ENCODE assay signal across 1 cellular context in the genomic region with DNA sequence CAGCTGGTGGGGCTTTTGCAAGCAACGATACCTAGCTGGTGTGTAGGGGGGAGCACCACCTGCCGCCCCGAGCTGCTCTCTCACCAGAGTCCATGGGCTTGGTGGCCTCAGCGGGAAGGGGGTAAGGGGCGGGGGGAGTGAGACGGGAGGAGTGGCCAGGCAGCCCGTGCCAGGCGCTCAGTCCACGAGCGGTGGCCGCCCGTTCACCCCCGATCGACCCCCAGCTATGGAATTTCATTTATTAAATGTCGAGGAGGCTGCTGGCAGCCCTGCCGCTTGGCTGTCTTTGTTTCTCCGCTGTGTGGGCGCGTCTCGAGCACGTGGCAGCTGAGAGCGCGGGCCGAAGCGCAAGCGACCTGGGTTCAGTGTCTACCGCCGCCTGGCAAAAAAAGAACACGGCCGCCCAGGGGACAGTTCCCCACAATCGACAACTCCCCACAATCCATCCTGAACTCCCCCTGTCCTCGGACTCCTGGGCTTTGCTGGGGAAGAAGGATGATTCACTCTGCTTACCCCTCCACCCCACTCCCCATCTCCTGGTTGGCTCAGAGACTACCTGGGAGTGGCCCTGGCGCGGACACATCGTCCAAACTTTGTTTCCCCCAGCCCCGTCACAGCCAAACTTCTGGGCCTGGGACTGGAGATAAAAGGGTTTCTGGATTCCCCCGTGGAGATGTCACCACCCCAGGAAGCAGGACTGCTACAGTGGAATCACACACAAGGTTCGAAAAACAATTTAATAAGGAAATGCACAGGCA.
TF ChIP-seq lines count a peak whose summit lies in the region.

No MANE protein-coding gene starts in this region.

TF ChIP-seq in HepG2, 621 proteins besides CTCF, POLR2A, EP300 and RAD21 (continued from another document and continues in another):
- TF ChIP-seq, protein P1, sequence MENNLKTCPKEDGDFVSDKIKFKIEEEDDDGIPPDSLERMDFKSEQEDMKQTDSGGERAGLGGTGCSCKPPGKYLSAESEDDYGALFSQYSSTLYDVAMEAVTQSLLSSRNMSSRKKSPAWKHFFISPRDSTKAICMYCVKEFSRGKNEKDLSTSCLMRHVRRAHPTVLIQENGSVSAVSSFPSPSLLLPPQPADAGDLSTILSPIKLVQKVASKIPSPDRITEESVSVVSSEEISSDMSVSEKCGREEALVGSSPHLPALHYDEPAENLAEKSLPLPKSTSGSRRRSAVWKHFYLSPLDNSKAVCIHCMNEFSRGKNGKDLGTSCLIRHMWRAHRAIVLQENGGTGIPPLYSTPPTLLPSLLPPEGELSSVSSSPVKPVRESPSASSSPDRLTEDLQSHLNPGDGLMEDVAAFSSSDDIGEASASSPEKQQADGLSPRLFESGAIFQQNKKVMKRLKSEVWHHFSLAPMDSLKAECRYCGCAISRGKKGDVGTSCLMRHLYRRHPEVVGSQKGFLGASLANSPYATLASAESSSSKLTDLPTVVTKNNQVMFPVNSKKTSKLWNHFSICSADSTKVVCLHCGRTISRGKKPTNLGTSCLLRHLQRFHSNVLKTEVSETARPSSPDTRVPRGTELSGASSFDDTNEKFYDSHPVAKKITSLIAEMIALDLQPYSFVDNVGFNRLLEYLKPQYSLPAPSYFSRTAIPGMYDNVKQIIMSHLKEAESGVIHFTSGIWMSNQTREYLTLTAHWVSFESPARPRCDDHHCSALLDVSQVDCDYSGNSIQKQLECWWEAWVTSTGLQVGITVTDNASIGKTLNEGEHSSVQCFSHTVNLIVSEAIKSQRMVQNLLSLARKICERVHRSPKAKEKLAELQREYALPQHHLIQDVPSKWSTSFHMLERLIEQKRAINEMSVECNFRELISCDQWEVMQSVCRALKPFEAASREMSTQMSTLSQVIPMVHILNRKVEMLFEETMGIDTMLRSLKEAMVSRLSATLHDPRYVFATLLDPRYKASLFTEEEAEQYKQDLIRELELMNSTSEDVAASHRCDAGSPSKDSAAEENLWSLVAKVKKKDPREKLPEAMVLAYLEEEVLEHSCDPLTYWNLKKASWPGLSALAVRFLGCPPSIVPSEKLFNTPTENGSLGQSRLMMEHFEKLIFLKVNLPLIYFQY (CRISPR knock-in tag; IDR thresholded peaks at IDR 0.05; ENCODE audit: borderline replicate concordance) = peak; percentile 32; the same call in 1 of the 2 replicates
- no peak for TF ChIP-seq PLRG1 (conservative IDR thresholded peaks at IDR 0.05)
- TF ChIP-seq, protein P2, sequence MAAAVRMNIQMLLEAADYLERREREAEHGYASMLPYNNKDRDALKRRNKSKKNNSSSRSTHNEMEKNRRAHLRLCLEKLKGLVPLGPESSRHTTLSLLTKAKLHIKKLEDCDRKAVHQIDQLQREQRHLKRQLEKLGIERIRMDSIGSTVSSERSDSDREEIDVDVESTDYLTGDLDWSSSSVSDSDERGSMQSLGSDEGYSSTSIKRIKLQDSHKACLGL (CRISPR knock-in tag; IDR thresholded peaks at IDR 0.05) = 0 out of 2 replicates have a peak, but pooled peaks have one; percentile 4
- 0 out of 2 replicates have a peak, but pooled peaks have one; percentile 46 for TF ChIP-seq ZNF709 (CRISPR knock-in tag; IDR thresholded peaks at IDR 0.05)
- TF ChIP-seq ZNF367 (CRISPR knock-in tag; IDR thresholded peaks at IDR 0.05; ENCODE audit: borderline replicate concordance) = no peak
- peak; percentile 58; the same call in 1 of the 2 replicates for TF ChIP-seq ZNF510 (CRISPR knock-in tag; IDR thresholded peaks at IDR 0.05; ENCODE audit: low read depth)
- 0 out of 2 replicates have a peak, but pooled peaks have one; percentile 29 for TF ChIP-seq ZMAT3 (CRISPR knock-in tag; conservative IDR thresholded peaks at IDR 0.05)
- 0 out of 2 replicates have a peak, but pooled peaks have one; percentile 8 for TF ChIP-seq ZNF749 (CRISPR knock-in tag; IDR thresholded peaks at IDR 0.05; ENCODE audit: borderline replicate concordance)
- TF ChIP-seq ZNF441 (CRISPR knock-in tag; IDR thresholded peaks at IDR 0.05; ENCODE audit: borderline replicate concordance) = 0 out of 2 replicates have a peak, but pooled peaks have one; percentile 31
- TF ChIP-seq, protein P3, sequence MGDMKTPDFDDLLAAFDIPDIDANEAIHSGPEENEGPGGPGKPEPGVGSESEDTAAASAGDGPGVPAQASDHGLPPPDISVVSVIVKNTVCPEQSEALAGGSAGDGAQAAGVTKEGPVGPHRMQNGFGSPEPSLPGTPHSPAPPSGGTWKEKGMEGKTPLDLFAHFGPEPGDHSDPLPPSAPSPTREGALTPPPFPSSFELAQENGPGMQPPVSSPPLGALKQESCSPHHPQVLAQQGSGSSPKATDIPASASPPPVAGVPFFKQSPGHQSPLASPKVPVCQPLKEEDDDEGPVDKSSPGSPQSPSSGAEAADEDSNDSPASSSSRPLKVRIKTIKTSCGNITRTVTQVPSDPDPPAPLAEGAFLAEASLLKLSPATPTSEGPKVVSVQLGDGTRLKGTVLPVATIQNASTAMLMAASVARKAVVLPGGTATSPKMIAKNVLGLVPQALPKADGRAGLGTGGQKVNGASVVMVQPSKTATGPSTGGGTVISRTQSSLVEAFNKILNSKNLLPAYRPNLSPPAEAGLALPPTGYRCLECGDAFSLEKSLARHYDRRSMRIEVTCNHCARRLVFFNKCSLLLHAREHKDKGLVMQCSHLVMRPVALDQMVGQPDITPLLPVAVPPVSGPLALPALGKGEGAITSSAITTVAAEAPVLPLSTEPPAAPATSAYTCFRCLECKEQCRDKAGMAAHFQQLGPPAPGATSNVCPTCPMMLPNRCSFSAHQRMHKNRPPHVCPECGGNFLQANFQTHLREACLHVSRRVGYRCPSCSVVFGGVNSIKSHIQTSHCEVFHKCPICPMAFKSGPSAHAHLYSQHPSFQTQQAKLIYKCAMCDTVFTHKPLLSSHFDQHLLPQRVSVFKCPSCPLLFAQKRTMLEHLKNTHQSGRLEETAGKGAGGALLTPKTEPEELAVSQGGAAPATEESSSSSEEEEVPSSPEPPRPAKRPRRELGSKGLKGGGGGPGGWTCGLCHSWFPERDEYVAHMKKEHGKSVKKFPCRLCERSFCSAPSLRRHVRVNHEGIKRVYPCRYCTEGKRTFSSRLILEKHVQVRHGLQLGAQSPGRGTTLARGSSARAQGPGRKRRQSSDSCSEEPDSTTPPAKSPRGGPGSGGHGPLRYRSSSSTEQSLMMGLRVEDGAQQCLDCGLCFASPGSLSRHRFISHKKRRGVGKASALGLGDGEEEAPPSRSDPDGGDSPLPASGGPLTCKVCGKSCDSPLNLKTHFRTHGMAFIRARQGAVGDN (CRISPR knock-in tag; IDR thresholded peaks at IDR 0.05) = peak; percentile 85
- TF ChIP-seq ERF (CRISPR knock-in tag; IDR thresholded peaks at IDR 0.05) = peak; percentile 43
- TF ChIP-seq, protein P4, sequence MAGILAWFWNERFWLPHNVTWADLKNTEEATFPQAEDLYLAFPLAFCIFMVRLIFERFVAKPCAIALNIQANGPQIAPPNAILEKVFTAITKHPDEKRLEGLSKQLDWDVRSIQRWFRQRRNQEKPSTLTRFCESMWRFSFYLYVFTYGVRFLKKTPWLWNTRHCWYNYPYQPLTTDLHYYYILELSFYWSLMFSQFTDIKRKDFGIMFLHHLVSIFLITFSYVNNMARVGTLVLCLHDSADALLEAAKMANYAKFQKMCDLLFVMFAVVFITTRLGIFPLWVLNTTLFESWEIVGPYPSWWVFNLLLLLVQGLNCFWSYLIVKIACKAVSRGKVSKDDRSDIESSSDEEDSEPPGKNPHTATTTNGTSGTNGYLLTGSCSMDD (CRISPR knock-in tag; IDR thresholded peaks at IDR 0.05) = no peak
- TF ChIP-seq ZFYVE20 (CRISPR knock-in tag; IDR thresholded peaks at IDR 0.05; ENCODE audit: borderline replicate concordance, low read depth) = no peak
- TF ChIP-seq, protein P5, sequence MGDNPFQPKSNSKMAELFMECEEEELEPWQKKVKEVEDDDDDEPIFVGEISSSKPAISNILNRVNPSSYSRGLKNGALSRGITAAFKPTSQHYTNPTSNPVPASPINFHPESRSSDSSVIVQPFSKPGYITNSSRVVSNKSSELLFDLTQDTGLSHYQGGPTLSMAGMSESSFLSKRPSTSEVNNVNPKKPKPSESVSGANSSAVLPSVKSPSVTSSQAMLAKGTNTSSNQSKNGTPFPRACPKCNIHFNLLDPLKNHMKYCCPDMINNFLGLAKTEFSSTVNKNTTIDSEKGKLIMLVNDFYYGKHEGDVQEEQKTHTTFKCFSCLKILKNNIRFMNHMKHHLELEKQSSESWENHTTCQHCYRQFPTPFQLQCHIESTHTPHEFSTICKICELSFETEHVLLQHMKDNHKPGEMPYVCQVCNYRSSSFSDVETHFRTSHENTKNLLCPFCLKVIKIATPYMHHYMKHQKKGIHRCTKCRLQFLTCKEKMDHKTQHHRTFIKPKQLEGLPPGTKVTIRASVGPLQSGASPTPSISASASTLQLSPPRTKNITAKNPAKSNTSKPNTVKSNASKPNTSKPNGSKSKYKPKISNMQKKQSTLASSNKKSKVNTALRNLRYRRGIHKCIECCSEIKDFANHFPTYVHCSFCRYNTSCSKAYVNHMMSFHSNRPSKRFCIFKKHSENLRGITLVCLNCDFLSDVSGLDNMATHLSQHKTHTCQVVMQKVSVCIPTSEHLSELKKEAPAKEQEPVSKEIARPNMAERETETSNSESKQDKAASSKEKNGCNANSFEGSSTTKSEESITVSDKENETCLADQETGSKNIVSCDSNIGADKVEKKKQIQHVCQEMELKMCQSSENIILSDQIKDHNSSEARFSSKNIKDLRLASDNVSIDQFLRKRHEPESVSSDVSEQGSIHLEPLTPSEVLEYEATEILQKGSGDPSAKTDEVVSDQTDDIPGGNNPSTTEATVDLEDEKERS (CRISPR knock-in tag; IDR thresholded peaks at IDR 0.05) = 0 out of 2 replicates have a peak, but pooled peaks have one; percentile 24
- no peak for TF ChIP-seq ZSCAN20 (CRISPR knock-in tag; IDR thresholded peaks at IDR 0.05; ENCODE audit: borderline replicate concordance)
- TF ChIP-seq, protein P6, sequence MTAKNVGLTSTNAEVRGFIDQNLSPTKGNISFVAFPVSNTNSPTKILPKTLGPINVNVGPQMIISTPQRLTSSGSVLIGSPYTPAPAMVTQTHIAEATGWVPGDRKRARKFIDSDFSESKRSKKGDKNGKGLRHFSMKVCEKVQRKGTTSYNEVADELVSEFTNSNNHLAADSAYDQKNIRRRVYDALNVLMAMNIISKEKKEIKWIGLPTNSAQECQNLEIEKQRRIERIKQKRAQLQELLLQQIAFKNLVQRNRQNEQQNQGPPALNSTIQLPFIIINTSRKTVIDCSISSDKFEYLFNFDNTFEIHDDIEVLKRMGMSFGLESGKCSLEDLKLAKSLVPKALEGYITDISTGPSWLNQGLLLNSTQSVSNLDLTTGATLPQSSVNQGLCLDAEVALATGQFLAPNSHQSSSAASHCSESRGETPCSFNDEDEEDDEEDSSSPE (CRISPR knock-in tag; IDR thresholded peaks at IDR 0.05) = peak; percentile 73; the same call in 1 of the 2 replicates
- TF ChIP-seq SAP130 (CRISPR knock-in tag; IDR thresholded peaks at IDR 0.05; ENCODE audit: low read depth) = peak; percentile 54; the same call in 1 of the 2 replicates
- no peak for TF ChIP-seq TOPORS (CRISPR knock-in tag; IDR thresholded peaks at IDR 0.05)
- TF ChIP-seq, protein P7, sequence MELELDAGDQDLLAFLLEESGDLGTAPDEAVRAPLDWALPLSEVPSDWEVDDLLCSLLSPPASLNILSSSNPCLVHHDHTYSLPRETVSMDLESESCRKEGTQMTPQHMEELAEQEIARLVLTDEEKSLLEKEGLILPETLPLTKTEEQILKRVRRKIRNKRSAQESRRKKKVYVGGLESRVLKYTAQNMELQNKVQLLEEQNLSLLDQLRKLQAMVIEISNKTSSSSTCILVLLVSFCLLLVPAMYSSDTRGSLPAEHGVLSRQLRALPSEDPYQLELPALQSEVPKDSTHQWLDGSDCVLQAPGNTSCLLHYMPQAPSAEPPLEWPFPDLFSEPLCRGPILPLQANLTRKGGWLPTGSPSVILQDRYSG (CRISPR knock-in tag; IDR thresholded peaks at IDR 0.05) = 0 out of 2 replicates have a peak, but pooled peaks have one; percentile 32
- TF ChIP-seq REL (CRISPR knock-in tag; conservative IDR thresholded peaks at IDR 0.05) = no peak
- TF ChIP-seq ZEB1 (IDR thresholded peaks at IDR 0.05; ENCODE audit: insufficient replicate concordance, low read depth) = peak; percentile 37
- no peak for TF ChIP-seq SMARCE1 (IDR thresholded peaks at IDR 0.05; ENCODE audit: borderline replicate concordance)
- peak; percentile 53; the same call in 1 of the 2 replicates for TF ChIP-seq ZNF747 (CRISPR knock-in tag; IDR thresholded peaks at IDR 0.05; ENCODE audit: borderline replicate concordance)
- TF ChIP-seq ZNF790 (CRISPR knock-in tag; IDR thresholded peaks at IDR 0.05; ENCODE audit: borderline replicate concordance) = 0 out of 2 replicates have a peak, but pooled peaks have one; percentile 69
- peak; percentile 38; the same call in 1 of the 2 replicates for TF ChIP-seq RBFOX2 (IDR thresholded peaks at IDR 0.05; ENCODE audit: low read depth, low read length)
- TF ChIP-seq, protein P8, sequence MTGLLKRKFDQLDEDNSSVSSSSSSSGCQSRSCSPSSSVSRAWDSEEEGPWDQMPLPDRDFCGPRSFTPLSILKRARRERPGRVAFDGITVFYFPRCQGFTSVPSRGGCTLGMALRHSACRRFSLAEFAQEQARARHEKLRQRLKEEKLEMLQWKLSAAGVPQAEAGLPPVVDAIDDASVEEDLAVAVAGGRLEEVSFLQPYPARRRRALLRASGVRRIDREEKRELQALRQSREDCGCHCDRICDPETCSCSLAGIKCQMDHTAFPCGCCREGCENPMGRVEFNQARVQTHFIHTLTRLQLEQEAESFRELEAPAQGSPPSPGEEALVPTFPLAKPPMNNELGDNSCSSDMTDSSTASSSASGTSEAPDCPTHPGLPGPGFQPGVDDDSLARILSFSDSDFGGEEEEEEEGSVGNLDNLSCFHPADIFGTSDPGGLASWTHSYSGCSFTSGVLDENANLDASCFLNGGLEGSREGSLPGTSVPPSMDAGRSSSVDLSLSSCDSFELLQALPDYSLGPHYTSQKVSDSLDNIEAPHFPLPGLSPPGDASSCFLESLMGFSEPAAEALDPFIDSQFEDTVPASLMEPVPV (CRISPR knock-in tag; IDR thresholded peaks at IDR 0.05) = peak; percentile 42; the same call in 1 of the 2 replicates
- peak; percentile 63; the same call in 1 of the 2 replicates for TF ChIP-seq KLF6 (CRISPR knock-in tag; IDR thresholded peaks at IDR 0.05)
- TF ChIP-seq ZNF207 (IDR thresholded peaks at IDR 0.05; ENCODE audit: borderline replicate concordance) = no peak
- peak; percentile 42 for TF ChIP-seq CBX1 (IDR thresholded peaks at IDR 0.05; ENCODE audit: low read depth)
- TF ChIP-seq MYC (CRISPR knock-in tag; IDR thresholded peaks at IDR 0.05; ENCODE audit: borderline replicate concordance) = peak; percentile 85
- TF ChIP-seq SMYD3 (CRISPR knock-in tag; IDR thresholded peaks at IDR 0.05) = peak; percentile 77; the same call in 1 of the 2 replicates
- peak; percentile 19; the same call in 1 of the 2 replicates for TF ChIP-seq ZNF816 (CRISPR knock-in tag; IDR thresholded peaks at IDR 0.05; ENCODE audit: borderline replicate concordance)
- TF ChIP-seq SIN3A (IDR thresholded peaks at IDR 0.05; ENCODE audit: borderline replicate concordance, low read depth, low read length) = no peak; the same call in 1 of the 2 replicates
- peak; percentile 54; the same call in 1 of the 2 replicates for TF ChIP-seq HNRNPL (IDR thresholded peaks at IDR 0.05; ENCODE audit: low read depth, low read length)
- TF ChIP-seq NR2F2 (IDR thresholded peaks at IDR 0.05; ENCODE audit: borderline replicate concordance, low read depth) = 0 out of 2 replicates have a peak, but pooled peaks have one; percentile 0
- no peak for TF ChIP-seq SP5 (CRISPR knock-in tag; IDR thresholded peaks at IDR 0.05; ENCODE audit: borderline replicate concordance, low read depth)
